In genomic region chr2:96265349-96265839, GRCh38 we compare ENCODE assay signal across 8 cellular contexts. TPM values are rescaled to one million over a fixed set of nuclear protein-coding genes. Genes with fewer than 3 reads are reported as not detected.
DNase-seq lines count a peak whose midpoint lies in the region; ATAC-seq and TF ChIP-seq lines count a peak whose summit lies in the region.

No MANE protein-coding gene starts in this region.

- DNase-seq in T-helper 9 cell: peak; percentile 33
- DNase-seq in lower lobe of right lung: peak; percentile 69
- peak; percentile 36 for DNase-seq in stomach
- DNase-seq in NCI-H510A treated with DMSO at 0.1 percent for 48 hours (lab: John Stamatoyannopoulos, UW): no peak

- H3K4me1 Mint-ChIP-seq in dendritic cell treated with granulocyte-macrophage colony-stimulating factor and Interleukin-4, amounts not matched to agents 40 ng/mL and 50 ng/mL, for 4 days (ENCODE audit: low read depth): peaks cover 58% of the 10 kb centered on the region

- H3K27me3 Mint-ChIP-seq in dendritic cell treated with granulocyte-macrophage colony-stimulating factor and Interleukin-4, amounts not matched to agents 40 ng/mL and 50 ng/mL, for 4 days: no peaks in the 10 kb centered on the region

- H3K36me3 ChIP-seq in lower lobe of right lung (peaks cover 48% of the 10 kb centered on the region), stomach (peaks cover 21 to 57% (median 46%) of the 10 kb centered on the region in 4 donors)

- no peaks in the 10 kb centered on the region for H3K9me3 Mint-ChIP-seq in dendritic cell treated with granulocyte-macrophage colony-stimulating factor and Interleukin-4, amounts not matched to agents 40 ng/mL and 50 ng/mL, for 4 days

- TF ChIP-seq CTCF in 22Rv1 (IDR thresholded peaks at IDR 0.05): no peak; the same call in 1 of the 2 replicates
- no peak for TF ChIP-seq CTCF in lower lobe of right lung (IDR thresholded peaks at IDR 0.05)
- TF ChIP-seq CTCF in stomach (IDR thresholded peaks at IDR 0.05): no peak

- peak overlapping the region; percentile 99 for H3K27ac Mint-ChIP-seq in dendritic cell treated with granulocyte-macrophage colony-stimulating factor and Interleukin-4, amounts not matched to agents 40 ng/mL and 50 ng/mL, for 4 days

- H3K27me3 ChIP-seq in lower lobe of right lung (ENCODE audit: low read depth) (no peaks in the 10 kb centered on the region), stomach (no peaks in the 10 kb centered on the region)

- ATAC-seq in GM18517 (IDR thresholded peaks at IDR 0.05; ENCODE audit: unreplicated experiment) (peak; percentile 8), HG03159 (IDR thresholded peaks at IDR 0.05; ENCODE audit: unreplicated experiment) (peak; percentile 19), lower lobe of right lung (peak; percentile 4 to 56)

- TF ChIP-seq POLR2A in stomach (IDR thresholded peaks at IDR 0.05): no peak

- H3K4me3 ChIP-seq in lower lobe of right lung: peak overlapping the region; percentile 97
- H3K4me3 ChIP-seq in stomach: peak overlapping the region; percentile 91 to 100 (median 98)

- peaks cover 94% of the 10 kb centered on the region for H3K36me3 Mint-ChIP-seq in dendritic cell treated with granulocyte-macrophage colony-stimulating factor and Interleukin-4, amounts not matched to agents 40 ng/mL and 50 ng/mL, for 4 days (ENCODE audit: low read depth)

- peaks cover 58% of the 10 kb centered on the region for H3K4me1 ChIP-seq in lower lobe of right lung
- peaks cover 47 to 63% (median 61%) of the 10 kb centered on the region in 4 donors for H3K4me1 ChIP-seq in stomach

- peak overlapping the region; percentile 99 for H3K4me3 Mint-ChIP-seq in dendritic cell treated with granulocyte-macrophage colony-stimulating factor and Interleukin-4, amounts not matched to agents 40 ng/mL and 50 ng/mL, for 4 days

- H3K9me3 ChIP-seq in lower lobe of right lung: no peaks in the 10 kb centered on the region
- no peaks in the 10 kb centered on the region for H3K9me3 ChIP-seq in stomach

- 0 to 2% (median 1%) methylated on average over 17 to 49 of the region's 49 CpGs for WGBS in stomach, 5 donors

- TF ChIP-seq EP300 in stomach (IDR thresholded peaks at IDR 0.05): no peak

- H3K27ac ChIP-seq in 22Rv1 (peak overlapping the region; percentile 84), lower lobe of right lung (peak overlapping the region; percentile 95), stomach (peak overlapping the region; percentile 90 to 98 (median 94))

- intact Hi-C loops in dendritic cell treated with granulocyte-macrophage colony-stimulating factor and Interleukin-4, amounts not matched to agents 40 ng/mL and 50 ng/mL, for 4 days (cut with micrococcal nuclease): no loop called here
- intact Hi-C loops in lower lobe of right lung (cut with DNase I) (no loop called here), stomach (cut with DNase I; ENCODE audit: low total_unique reads) (loop anchor here (10.0 kb wide), 1 partner anchor 51 kb away; no protein-coding TSS in a partner anchor)

RNA-seq across cellular contexts. Expression of gene TMEM127, which starts 0.4 kb away (rescaled TPM):
- total RNA-seq in lower lobe of right lung (77.4 TPM), stomach (10 to 100 TPM in 4 of 5 donors, 1 to 10 TPM in 1; 5.8 to 51.6 (median 21.9) TPM)
- polyA plus RNA-seq in stomach: 10 to 100 TPM in 1 of 3 donors, 1 to 10 TPM in 2; 5.7 to 11.4 (median 9.6) TPM

RNA-seq across cellular contexts. Expression of gene CIAO1, which starts 0.6 kb away (rescaled TPM):
- 62.3 TPM for total RNA-seq in lower lobe of right lung
- total RNA-seq in stomach: 100 to 1,000 TPM in 2 of 5 donors, 10 to 100 TPM in 3; 58.3 to 161 (median 95.3) TPM
- 10 to 100 TPM; 29.3 to 43.4 (median 42.3) TPM for polyA plus RNA-seq in stomach

RNA-seq across cellular contexts. Expression of gene SNRNP200, which starts 40.0 kb away (rescaled TPM):
- total RNA-seq in lower lobe of right lung: 95.3 TPM
- total RNA-seq in stomach: 100 to 1,000 TPM in 2 of 5 donors, 10 to 100 TPM in 3; 74.0 to 184 (median 88.1) TPM
- polyA plus RNA-seq in stomach: 10 to 100 TPM; 31.2 to 67.1 (median 33.8) TPM

RNA-seq across cellular contexts. Expression of gene STARD7, which starts 56.8 kb away (rescaled TPM):
- total RNA-seq in lower lobe of right lung (147 TPM), stomach (100 to 1,000 TPM in 2 of 5 donors, 10 to 100 TPM in 3; 30.3 to 165 (median 87.5) TPM)
- polyA plus RNA-seq in stomach: 10 to 100 TPM; 34.6 to 46.4 (median 43.1) TPM

RNA-seq across cellular contexts. Expression of gene ITPRIPL1, which starts 59.7 kb away (rescaled TPM):
- 1.9 TPM for total RNA-seq in lower lobe of right lung
- total RNA-seq in stomach: 1 to 10 TPM in 1 of 5 donors, under 1 TPM in 1, not detected in 3; 0.29 to 3.9 TPM
- polyA plus RNA-seq in stomach: under 1 TPM in 2 of 3 donors, not detected in 1; 0.44 to 0.78 TPM
